ENCODE assay signal across 9 cellular contexts in the genomic region with DNA sequence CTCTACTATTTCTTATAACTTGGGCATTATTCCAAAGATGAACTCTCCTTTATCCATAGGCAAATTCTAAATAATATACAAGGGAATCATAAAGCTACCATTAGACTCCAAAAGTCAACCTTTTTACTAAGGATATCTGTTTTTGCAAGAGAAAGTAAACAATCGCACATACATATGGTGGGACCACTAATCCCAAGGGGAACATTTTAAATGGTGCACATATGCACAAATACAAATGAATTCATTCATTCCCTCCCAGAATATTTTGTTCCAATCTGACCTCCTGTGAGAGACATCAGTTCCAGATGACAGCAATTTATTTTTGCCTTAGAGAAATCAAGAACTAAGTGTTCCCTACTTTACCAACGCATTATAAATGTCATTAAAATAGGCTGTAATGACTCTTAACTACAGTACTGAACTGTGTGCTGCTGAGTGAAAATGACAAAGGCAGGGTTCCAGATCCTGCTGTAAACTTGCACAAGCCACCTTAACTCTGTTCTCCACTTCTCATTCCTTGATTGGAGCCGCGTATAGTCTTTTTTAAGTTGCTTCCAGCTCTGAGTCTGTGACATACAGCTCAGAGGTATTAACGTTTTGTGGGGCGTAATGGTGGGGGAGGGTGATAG. TPM values are rescaled to one million over a fixed set of nuclear protein-coding genes. Genes with fewer than 3 reads are reported as not detected.
A peak's percentile ranks its signal among the peaks of the same experiment; 100 is the strongest.
DNase-seq lines count a peak whose midpoint lies in the region; ATAC-seq and TF ChIP-seq lines count a peak whose summit lies in the region.
"Had no signal": no experiment of that assay in that cellular context is flagged by ENCODE, and none has a peak within 500 bp of the region (broad histone marks: within the 10 kb centered on the region; RNA-seq: fewer than 3 reads in every experiment).

No MANE protein-coding gene starts in this region.

- H3K4me3 ChIP-seq in AG04450 (ENCODE audit: low read depth, low read length) (peak overlapping the region; percentile 98), cardiac fibroblast (replicated peaks in 1 of 2; ENCODE audit: low read depth in 2 of 2, low read length in 2 of 2) (peak overlapping the region; percentile 79 to 97)

- H3K27ac Mint-ChIP-seq in IgD-negative memory B cell, result peak overlapping the region in 2 of 3 donors; percentile 9 to 72
- peak overlapping the region; percentile 97 for H3K27ac Mint-ChIP-seq in mesothelial cell of epicardium

- no peak overlapping the region for H3K27ac ChIP-seq in AG04450 (ENCODE audit: low read depth, low read length)

- POLR2A ChIA-PET in AG04450 (lab: Yijun Ruan, JAX), result no interaction called here

- DNase-seq in AG04450 (ENCODE audit: low read depth, low spot score) (no peak), cardiac fibroblast (ENCODE audit: low read depth in 2 of 2) (no peak), mesothelial cell of epicardium (ENCODE audit: low spot score in 2 of 2, unreplicated experiment in 2 of 2) (no peak)
- no peak for DNase-seq in stimulated activated CD4-positive, alpha-beta T cell treated with anti-CD3 and anti-CD28 coated beads, Interleukin-2, amount 100 ng/mL, for 24 hours
- DNase-seq: stimulated activated CD4-positive, alpha-beta T cell treated with anti-CD3 and anti-CD28 coated beads, Interleukin-4, amount 100 ng/mL, for 1 hour had no signal

- H3K4me1 Mint-ChIP-seq in IgD-negative memory B cell (peaks cover 50 to 61% (median 53%) of the 10 kb centered on the region in 3 donors), mesothelial cell of epicardium (peaks cover 38% of the 10 kb centered on the region)

- H3K9me3 ChIP-seq in AG04450 (ENCODE audit: control insufficient read depth, insufficient read depth, low read length), result peaks cover 3% of the 10 kb centered on the region; the same call in 1 of the 2 replicates

- ATAC-seq in HG03139 (IDR thresholded peaks at IDR 0.05; ENCODE audit: unreplicated experiment) (no peak), HG03442 (IDR thresholded peaks at IDR 0.05; ENCODE audit: unreplicated experiment) (no peak), HG02970 (IDR thresholded peaks at IDR 0.05; ENCODE audit: low FRiP score, unreplicated experiment) (no peak)

- TF ChIP-seq CTCF in AG04450 (IDR thresholded peaks at IDR 0.05; ENCODE audit: low read depth, low read length), result no peak
- no peak for TF ChIP-seq CTCF in cardiac fibroblast (IDR thresholded peaks at IDR 0.05; ENCODE audit: low read depth, low read length)
- no peak for TF ChIP-seq CTCF in mesothelial cell of epicardium (IDR thresholded peaks at IDR 0.05; ENCODE audit: unreplicated experiment)

- no peaks in the 10 kb centered on the region for H3K9me3 Mint-ChIP-seq in IgD-negative memory B cell
- H3K9me3 Mint-ChIP-seq in mesothelial cell of epicardium, result no peaks in the 10 kb centered on the region

- H3K36me3 Mint-ChIP-seq in IgD-negative memory B cell (no peaks in the 10 kb centered on the region), mesothelial cell of epicardium (peaks cover 7% of the 10 kb centered on the region)

- H3K27me3 ChIP-seq in AG04450 (ENCODE audit: control insufficient read depth, insufficient read depth, low read length), result no peaks in the 10 kb centered on the region

- CTCF ChIA-PET in AG04450 (lab: Charles Lee), result interaction anchor here (0.9 kb wide), 1 partner anchor 653 kb away, joined by 5 read pairs; no protein-coding TSS in a partner anchor

- peak overlapping the region; percentile 88 to 100 (median 97) for H3K4me3 Mint-ChIP-seq in IgD-negative memory B cell
- H3K4me3 Mint-ChIP-seq in mesothelial cell of epicardium, result peak overlapping the region; percentile 95

- no peaks in the 10 kb centered on the region for H3K27me3 Mint-ChIP-seq in IgD-negative memory B cell
- H3K27me3 Mint-ChIP-seq in mesothelial cell of epicardium (ENCODE audit: low read depth), result no peaks in the 10 kb centered on the region

RNA-seq across cellular contexts. Expression of gene DHX15, which starts 2.0 kb away (rescaled TPM):
- 125 and 158 TPM in 2 replicates for polyA plus RNA-seq in AG04450 (2011; rRNA removed)
- polyA minus RNA-seq in AG04450 (2011; rRNA and poly(A)+ RNA removed), result 138 and 172 TPM in 2 replicates
- polyA plus RNA-seq in IgD-negative memory B cell, result 43.5 TPM
- 186 to 190 TPM (median 186 TPM) in 3 replicates for total RNA-seq in mesothelial cell of epicardium
